Comparison of ENCODE assay signal across 9 cellular contexts in the genomic region with DNA sequence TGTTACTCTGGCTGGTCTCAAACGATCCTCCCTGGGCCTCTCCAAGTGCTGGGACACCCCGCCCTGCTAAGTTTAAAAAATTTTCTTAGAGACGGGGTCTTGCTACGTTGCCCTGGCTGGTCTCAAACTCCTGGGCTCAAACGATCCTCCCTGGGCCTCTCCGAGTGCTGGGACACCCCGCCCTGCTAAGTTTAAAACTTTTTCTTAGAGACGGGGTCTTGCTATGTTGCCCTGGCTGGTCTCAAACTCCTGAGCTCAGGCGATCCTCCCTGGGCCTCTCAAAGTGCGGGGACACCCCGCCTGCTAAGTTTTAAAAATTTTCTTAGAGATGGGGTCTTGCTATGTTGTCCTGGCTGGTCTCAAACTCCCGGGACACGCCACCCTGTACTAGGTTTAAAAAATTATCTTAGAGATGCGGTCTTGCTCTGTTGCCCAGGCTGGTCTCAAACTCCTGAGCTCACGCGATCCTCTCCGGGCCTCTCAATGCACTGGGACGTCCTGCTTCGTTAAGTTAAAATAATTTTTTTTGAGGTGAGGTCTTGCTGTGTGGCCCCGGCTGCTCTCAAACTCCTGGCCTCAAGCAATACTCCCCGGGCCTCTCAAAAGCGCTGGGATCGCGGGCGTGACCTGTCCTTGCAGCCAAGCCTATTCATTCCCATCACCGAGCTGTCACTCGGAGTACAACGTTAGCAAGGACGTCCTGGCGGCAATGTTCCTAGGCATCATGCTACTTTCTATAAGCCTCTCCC. TPM values are rescaled to one million over a fixed set of nuclear protein-coding genes. Genes with fewer than 3 reads are reported as not detected.
DNase-seq lines count a peak whose midpoint lies in the region; ATAC-seq, FAIRE-seq and TF ChIP-seq lines count a peak whose summit lies in the region.
"Had no signal": no experiment of that assay in that cellular context is flagged by ENCODE, and none has a peak within 500 bp of the region (broad histone marks: within the 10 kb centered on the region; RNA-seq: fewer than 3 reads in every experiment).

No MANE protein-coding gene starts in this region.

- ATAC-seq in GM12878 (no peak), GM18519 (IDR thresholded peaks at IDR 0.05; ENCODE audit: low FRiP score, unreplicated experiment) (no peak)

- H3K27me3 Mint-ChIP-seq in T-helper 2 cell treated with Interferon-gamma antibody and Interleukin-4, amounts not matched to agents 5 μg/mL and 100 μg/mL, for 36 hours (ENCODE audit: low read depth): no peaks in the 10 kb centered on the region

- H3K4me3 ChIP-seq in GM12878 (peak overlapping the region; percentile 94), liver (ENCODE audit: low read depth in 1 of 3, low read length in 3 of 3) (peak overlapping the region; percentile 75 to 100 (median 99)), testis (peak overlapping the region; percentile 100)

- in situ Hi-C loops in GM12878 (cut with MboI): no loop called here

- H3K9me3 ChIP-seq in GM12878 (replicated peaks; ENCODE audit: control insufficient read depth, insufficient read depth, low read length): no peaks in the 10 kb centered on the region
- no peaks in the 10 kb centered on the region for H3K9me3 ChIP-seq in liver (ENCODE audit: control insufficient read depth in 4 of 4, low read length in 3 of 4)
- H3K9me3 ChIP-seq in testis: no peaks in the 10 kb centered on the region

- H3K27ac ChIP-seq in GM12878 (ENCODE audit: control insufficient read depth, insufficient read depth): peak overlapping the region; percentile 99
- peak overlapping the region; percentile 98 to 99 for H3K27ac ChIP-seq in liver (ENCODE audit: low read depth in 1 of 2, low read length in 2 of 2)
- peak overlapping the region; percentile 91 to 99 for H3K27ac ChIP-seq in testis

- WGBS in GM12878 (ENCODE audit: insufficient coverage, insufficient replicate concordance, low lambda C conversion rate, missing lambda C conversion rate): 37% methylated on average over 30 of the region's 30 CpGs
- WGBS in liver: 50% methylated on average over 30 of the region's 30 CpGs
- WGBS in testis, 2 donors: 39 to 46% methylated on average over 21 to 30 of the region's 30 CpGs

- TF ChIP-seq RAD21 in GM12878 (IDR thresholded peaks at IDR 0.05; ENCODE audit: insufficient read depth, low read depth, low read length) (no peak), liver (IDR thresholded peaks at IDR 0.05) (no peak)

- peak overlapping the region; percentile 99 for H3K9ac ChIP-seq in GM12878 (ENCODE audit: control insufficient read depth, insufficient read depth, low read length)
- peak overlapping the region; percentile 95 to 98 for H3K9ac ChIP-seq in liver (ENCODE audit: low read depth in 1 of 2, low read length in 2 of 2)

- no peak for TF ChIP-seq EP300 in GM12878 (IDR thresholded peaks at IDR 0.05; ENCODE audit: borderline replicate concordance in 1 of 2, control insufficient read depth in 1 of 2, low read depth in 2 of 2, low read length in 2 of 2)

- H3K4me2 ChIP-seq in GM12878 (ENCODE audit: control insufficient read depth, insufficient read depth): peak overlapping the region; percentile 65

- intact Hi-C loops in GM12878 (cut with micrococcal nuclease; ENCODE audit: unreplicated experiment): no loop called here
- intact Hi-C loops in testis (cut with DNase I; ENCODE audit: low total_unique reads): loop anchor here (10.0 kb wide), 1 partner anchor 54 kb away; no protein-coding TSS in a partner anchor

- H3K36me3 ChIP-seq in GM12878 (ENCODE audit: control insufficient read depth in 2 of 2, insufficient read depth in 2 of 2, low read length in 1 of 2): peaks cover 30 to 40% of the 10 kb centered on the region in 2 experiments
- peaks cover 25 to 43% (median 41%) of the 10 kb centered on the region in 4 donors for H3K36me3 ChIP-seq in liver (ENCODE audit: control insufficient read depth in 4 of 4, insufficient read depth in 3 of 4, low read depth in 1 of 4, low read length in 3 of 4)
- no peaks in the 10 kb centered on the region for H3K36me3 ChIP-seq in testis (ENCODE audit: low read depth, missing control alignments)

- H3K9me3 Mint-ChIP-seq in T-helper 2 cell treated with Interferon-gamma antibody and Interleukin-4, amounts not matched to agents 5 μg/mL and 100 μg/mL, for 36 hours: no peaks in the 10 kb centered on the region

- TF ChIP-seq POLR2A in GM12878 (IDR thresholded peaks at IDR 0.05; ENCODE audit: low read depth, low read length): no peak
- no peak for TF ChIP-seq POLR2A in testis (IDR thresholded peaks at IDR 0.05)

- SMC1A ChIA-PET in GM12878 (lab: Charles Lee; ENCODE audit: uncharacterized antibody, unreplicated experiment): no interaction called here

- no peak for FAIRE-seq in GM12878 (lab: Jason Lieb, UNC)

- H3K27me3 ChIP-seq in GM12878 (replicated peaks in 1 of 2; ENCODE audit: control insufficient read depth in 2 of 2, insufficient read depth in 2 of 2, low read length in 1 of 2) (no peaks in the 10 kb centered on the region), liver (ENCODE audit: control insufficient read depth in 4 of 4, insufficient read depth in 4 of 4, low read length in 3 of 4) (no peaks in the 10 kb centered on the region), testis (no peaks in the 10 kb centered on the region)

- H4K20me1 ChIP-seq in GM12878 (ENCODE audit: control insufficient read depth, insufficient read depth): peaks cover 19% of the 10 kb centered on the region; the same call in 1 of the 2 replicates

- POLR2A ChIA-PET in GM12878 (lab: Charles Lee): no interaction called here

- BruUV-seq in GM12878 (replicated peaks; lab: Mats Ljungman, UMichigan): TSS peak; percentile 54

- RAD21 ChIA-PET in GM12878 (lab: Charles Lee; ENCODE audit: unreplicated experiment): no interaction called here

- CTCF ChIA-PET in GM12878 (lab: Yijun Ruan, JAX): no interaction called here

- H3K36me3 Mint-ChIP-seq in T-helper 2 cell treated with Interferon-gamma antibody and Interleukin-4, amounts not matched to agents 5 μg/mL and 100 μg/mL, for 36 hours (ENCODE audit: low read depth): peaks cover 56% of the 10 kb centered on the region

- H3K4me1 Mint-ChIP-seq in T-helper 2 cell treated with Interferon-gamma antibody and Interleukin-4, amounts not matched to agents 5 μg/mL and 100 μg/mL, for 36 hours (ENCODE audit: low read depth): peaks cover 21% of the 10 kb centered on the region

- TF ChIP-seq CTCF in GM12878 (IDR thresholded peaks at IDR 0.05 in 2 of 3, conservative IDR thresholded peaks at IDR 0.05 in 1 of 3; ENCODE audit: control insufficient read depth in 2 of 3, extremely low read depth in 1 of 3, insufficient read depth in 1 of 3, low read depth in 3 of 3, low read length in 3 of 3): no peak
- TF ChIP-seq CTCF in liver (IDR thresholded peaks at IDR 0.05; ENCODE audit: low read depth, low read length, missing input control): no peak
- no peak for TF ChIP-seq CTCF in testis (IDR thresholded peaks at IDR 0.05)

- H3K4me3 Mint-ChIP-seq in T-helper 2 cell treated with Interferon-gamma antibody and Interleukin-4, amounts not matched to agents 5 μg/mL and 100 μg/mL, for 36 hours: peak overlapping the region; percentile 94

- H3K27ac Mint-ChIP-seq in T-helper 2 cell treated with Interferon-gamma antibody and Interleukin-4, amounts not matched to agents 5 μg/mL and 100 μg/mL, for 36 hours: peak overlapping the region; percentile 96

- DNase-seq in T-helper 2 cell treated with Interferon-gamma antibody and Interleukin-4, amounts not matched to agents 5 μg/mL and 100 μg/mL, for 36 hours (ENCODE audit: low spot score): no peak
- DNase-seq in T-helper 2 cell: no peak
- DNase-seq in GM12878 (ENCODE audit: low read depth, low spot score): no peak
- peak; percentile 32 for DNase-seq in testis
- no peak for DNase-seq in DMS53 (lab: John Stamatoyannopoulos, UW)
- DNase-seq in kidney tubule cell (ENCODE audit: low spot score): no peak
- DNase-seq: C1 segment of cervical spinal cord had no signal

- no peak overlapping the region for H2AFZ ChIP-seq in GM12878 (ENCODE audit: control insufficient read depth, low read depth, low read length)

- H3K4me1 ChIP-seq in GM12878 (ENCODE audit: control insufficient read depth, insufficient read depth, low read length): peaks cover 10% of the 10 kb centered on the region
- H3K4me1 ChIP-seq in liver (ENCODE audit: control insufficient read depth in 4 of 4, insufficient read depth in 4 of 4, low read length in 3 of 4): peaks cover 5 to 36% (median 26%) of the 10 kb centered on the region in 4 donors
- H3K4me1 ChIP-seq in testis: peaks cover 27% of the 10 kb centered on the region

- peaks cover 74% of the 10 kb centered on the region for H3K79me2 ChIP-seq in GM12878 (ENCODE audit: control insufficient read depth, insufficient read depth, low read length)

RNA-seq across cellular contexts. Expression of gene SLC25A6, which starts 1.1 kb away (rescaled TPM):
- 200 and 249 TPM in 2 replicates for total RNA-seq in GM12878 (2013; cell fraction: nucleolus; rRNA removed)
- total RNA-seq in GM12878 (2014; rRNA removed): 225 and 293 TPM in 2 replicates
- total RNA-seq in GM12878 (2014; rRNA removed; fragmentation: Illumina TruSeq; extraction: Trizol): 261 and 287 TPM in 2 replicates
- 632 and 654 TPM in 2 replicates for total RNA-seq in GM12878 (2021)
- polyA plus RNA-seq in GM12878 (2011; ENCODE audit: low read depth): 286 TPM
- polyA plus RNA-seq in GM12878 (2011; rRNA removed): 157 and 352 TPM in 2 replicates
- 683 and 869 TPM in 2 replicates for polyA plus RNA-seq in GM12878 (2011; cell fraction: cytosol; rRNA removed)
- 295 and 304 TPM in 2 replicates for polyA plus RNA-seq in GM12878 (2011; cell fraction: nucleus; rRNA removed)
- polyA plus RNA-seq in GM12878 (2012): 757 and 810 TPM in 2 replicates
- polyA plus RNA-seq in GM12878 (2014; fragmentation: Illumina TruSeq; extraction: Trizol): 34.2 and 187 TPM in 2 replicates
- 100 to 1,000 TPM in 1 of 2 experiments, 10 to 100 TPM in 1; 61.9 to 127 TPM for polyA plus RNA-seq in GM12878 (2014; fragmentation: Nextera tagmentation; extraction: Ambion mirVana)
- 642 and 753 TPM in 2 replicates for polyA plus RNA-seq in GM12878 (2014; rRNA removed)
- polyA plus RNA-seq in GM12878 (2016; fragmentation: Nextera tagmentation; extraction: Ambion mirVana): 100 to 1,000 TPM; 447 to 454 TPM
- polyA minus RNA-seq in GM12878 (2011; rRNA and poly(A)+ RNA removed): 274 and 515 TPM in 2 replicates
- 253 and 254 TPM in 2 replicates for polyA minus RNA-seq in GM12878 (2011; cell fraction: cytosol; rRNA and poly(A)+ RNA removed)
- polyA minus RNA-seq in GM12878 (2011; cell fraction: nucleus; rRNA and poly(A)+ RNA removed): 107 and 179 TPM in 2 replicates
- total RNA-seq in liver: 100 to 1,000 TPM in 1 of 2 donors, 10 to 100 TPM in 1; 44.8 to 110 TPM
- polyA plus RNA-seq in liver: 10 to 100 TPM; 48.6 to 79.4 TPM
- 100 to 1,000 TPM; 171 to 293 TPM for total RNA-seq in testis
- polyA plus RNA-seq in testis (ENCODE audit: insufficient read depth, low read depth, low replicate concordance): 157 TPM

RNA-seq across cellular contexts. Expression of gene IL3RA, which starts 54.2 kb away (rescaled TPM):
- total RNA-seq in GM12878 (2013; cell fraction: nucleolus; rRNA removed): 72.9 and 75.8 TPM in 2 replicates
- total RNA-seq in GM12878 (2014; rRNA removed) (28.0 and 28.1 TPM in 2 replicates), GM12878 (2014; rRNA removed; fragmentation: Illumina TruSeq; extraction: Trizol) (14.1 and 14.3 TPM in 2 replicates), GM12878 (2021) (19.5 and 21.1 TPM in 2 replicates), liver (1 to 10 TPM in 1 of 2 donors, under 1 TPM in 1; 0.33 to 1.7 TPM), testis (1 to 10 TPM; 4.6 to 5.5 TPM)
- 10.7 TPM for polyA plus RNA-seq in GM12878 (2011; ENCODE audit: low read depth)
- polyA plus RNA-seq in GM12878 (2011; rRNA removed) (22.5 and 31.1 TPM in 2 replicates), GM12878 (2014; fragmentation: Illumina TruSeq; extraction: Trizol) (15.0 and 23.5 TPM in 2 replicates), GM12878 (2014; fragmentation: Nextera tagmentation; extraction: Ambion mirVana) (1 to 10 TPM; 2.1 to 4.5 TPM), GM12878 (2014; rRNA removed) (22.9 and 25.4 TPM in 2 replicates), GM12878 (2016; fragmentation: Nextera tagmentation; extraction: Ambion mirVana) (10 to 100 TPM; 14.7 to 16.4 TPM), liver (1 to 10 TPM; 1.0 TPM), testis (ENCODE audit: insufficient read depth, low read depth, low replicate concordance) (3.4 TPM)
- 36.2 and 38.5 TPM in 2 replicates for polyA plus RNA-seq in GM12878 (2011; cell fraction: cytosol; rRNA removed)
- 21.5 and 44.5 TPM in 2 replicates for polyA plus RNA-seq in GM12878 (2011; cell fraction: nucleus; rRNA removed)
- polyA plus RNA-seq in GM12878 (2012): 24.2 and 25.0 TPM in 2 replicates
- polyA minus RNA-seq in GM12878 (2011; rRNA and poly(A)+ RNA removed): 51.6 and 62.0 TPM in 2 replicates
- polyA minus RNA-seq in GM12878 (2011; cell fraction: cytosol; rRNA and poly(A)+ RNA removed): 9.1 and 13.1 TPM in 2 replicates
- 25.9 and 33.0 TPM in 2 replicates for polyA minus RNA-seq in GM12878 (2011; cell fraction: nucleus; rRNA and poly(A)+ RNA removed)
